17 cellular contexts compared by ENCODE assay signal in genomic region chr13:93903909-93904308, GRCh38.
A peak's percentile ranks its signal among the peaks of the same experiment; 100 is the strongest.
DNase-seq lines count a peak whose midpoint lies in the region; ATAC-seq and TF ChIP-seq lines count a peak whose summit lies in the region.
"Had no signal": no experiment of that assay in that cellular context is flagged by ENCODE, and none has a peak within 500 bp of the region (broad histone marks: within the 10 kb centered on the region; RNA-seq: fewer than 3 reads in every experiment).

No MANE protein-coding gene starts in this region.

- peak; percentile 36 for DNase-seq in H4 (ENCODE audit: low spot score)
- peak; percentile 38 for DNase-seq in amniotic epithelial cell (ENCODE audit: low read depth)
- peak; percentile 74 for DNase-seq in fibroblast of villous mesenchyme (ENCODE audit: low read depth)
- DNase-seq in retina = peak; percentile 39
- no peak for DNase-seq in esophagus muscularis mucosa (ENCODE audit: extremely low spot score)
- no peak for DNase-seq in H7
- DNase-seq in RWPE1 (ENCODE audit: low spot score) = no peak
- DNase-seq: GF-D8, Karpas-422, MM.1S, NCI-H1092 treated with DMSO at 0.1 percent for 48 hours, NCI-H1694 treated with DMSO at 0.1 percent for 48 hours, NCI-H2107, PC-9 had no signal

- H3K36me3 ChIP-seq in esophagus muscularis mucosa (no peaks in the 10 kb centered on the region), H7 (replicated peaks; ENCODE audit: control insufficient read depth, insufficient read depth, low read length) (no peaks in the 10 kb centered on the region)

- TF ChIP-seq EP300 in esophagus muscularis mucosa (IDR thresholded peaks at IDR 0.05) = no peak

- no peaks in the 10 kb centered on the region for H3K36me3 Mint-ChIP-seq in activated T-helper 17 cell treated with anti-CD3 and anti-CD28 coated beads, Interleukin-2, amount 50 U/mL, for 72 hours (ENCODE audit: low read depth)

- H3K27me3 ChIP-seq in esophagus muscularis mucosa (no peaks in the 10 kb centered on the region), H7 (ENCODE audit: control insufficient read depth, insufficient read depth, low read length) (no peaks in the 10 kb centered on the region)

- TF ChIP-seq CTCF in fibroblast of villous mesenchyme (IDR thresholded peaks at IDR 0.05; ENCODE audit: insufficient read depth, low read depth, low read length) (no peak), esophagus muscularis mucosa (IDR thresholded peaks at IDR 0.05) (no peak), RWPE1 (conservative IDR thresholded peaks at IDR 0.05; ENCODE audit: low read depth) (no peak)

- 52% methylated on average over 3 of the region's 3 CpGs for WGBS in esophagus muscularis mucosa

- H3K27ac ChIP-seq in esophagus muscularis mucosa (replicated peaks in 1 of 4) (no peak overlapping the region), RWPE1 (no peak overlapping the region)
- H3K27ac ChIP-seq: A549, C4-2B, PC-9 had no signal

- H3K4me1 Mint-ChIP-seq in activated T-helper 17 cell treated with anti-CD3 and anti-CD28 coated beads, Interleukin-2, amount 50 U/mL, for 72 hours = no peaks in the 10 kb centered on the region

- H3K4me3 ChIP-seq in fibroblast of villous mesenchyme (ENCODE audit: low read depth, low read length) (no peak overlapping the region), esophagus muscularis mucosa (no peak overlapping the region), H7 (ENCODE audit: insufficient read depth, low read depth, low read length) (no peak overlapping the region)
- H3K4me3 ChIP-seq: A549, PC-9 had no signal

- intact Hi-C loops in esophagus muscularis mucosa (cut with DNase I) = no loop called here

- POLR2A ChIA-PET in RWPE1 (lab: Yijun Ruan, JAX; ENCODE audit: low non-redundant PET) = no interaction called here

- CTCF ChIA-PET in RWPE1 (lab: Yijun Ruan, JAX) = no interaction called here

- no peak overlapping the region for H3K27ac Mint-ChIP-seq in activated T-helper 17 cell treated with anti-CD3 and anti-CD28 coated beads, Interleukin-2, amount 50 U/mL, for 72 hours

- peaks cover 10% of the 10 kb centered on the region for H3K27me3 Mint-ChIP-seq in activated T-helper 17 cell treated with anti-CD3 and anti-CD28 coated beads, Interleukin-2, amount 50 U/mL, for 72 hours

- H3K4me1 ChIP-seq in esophagus muscularis mucosa = peaks cover 0 to 3% (median 0%) of the 10 kb centered on the region in 4 donors
- H3K4me1 ChIP-seq: A549 had no signal

- no peak overlapping the region for H3K4me3 Mint-ChIP-seq in activated T-helper 17 cell treated with anti-CD3 and anti-CD28 coated beads, Interleukin-2, amount 50 U/mL, for 72 hours

- H3K9me3 ChIP-seq in esophagus muscularis mucosa = no peaks in the 10 kb centered on the region
- H3K9me3 ChIP-seq: A549 had no signal

- no peak for TF ChIP-seq POLR2A in esophagus muscularis mucosa (IDR thresholded peaks at IDR 0.05; ENCODE audit: low read depth)

- no peak for ATAC-seq in activated T-helper 17 cell treated with anti-CD3 and anti-CD28 coated beads, Interleukin-2, amount 50 U/mL, for 72 hours (replicated peaks)
- ATAC-seq: A549 had no signal

- no peaks in the 10 kb centered on the region for H3K9me3 Mint-ChIP-seq in activated T-helper 17 cell treated with anti-CD3 and anti-CD28 coated beads, Interleukin-2, amount 50 U/mL, for 72 hours

Comparison
In these comparisons a context has a peak if more than half of its experiments do, and no peak if none do; other contexts are left out.
1. DNase-seq: peak in H4 (single experiment), amniotic epithelial cell (single experiment), fibroblast of villous mesenchyme (single experiment) and retina (single experiment); none in esophagus muscularis mucosa (single experiment), H7 (single experiment) and RWPE1 (single experiment).